3 cellular contexts compared by ENCODE assay signal in the genomic region with DNA sequence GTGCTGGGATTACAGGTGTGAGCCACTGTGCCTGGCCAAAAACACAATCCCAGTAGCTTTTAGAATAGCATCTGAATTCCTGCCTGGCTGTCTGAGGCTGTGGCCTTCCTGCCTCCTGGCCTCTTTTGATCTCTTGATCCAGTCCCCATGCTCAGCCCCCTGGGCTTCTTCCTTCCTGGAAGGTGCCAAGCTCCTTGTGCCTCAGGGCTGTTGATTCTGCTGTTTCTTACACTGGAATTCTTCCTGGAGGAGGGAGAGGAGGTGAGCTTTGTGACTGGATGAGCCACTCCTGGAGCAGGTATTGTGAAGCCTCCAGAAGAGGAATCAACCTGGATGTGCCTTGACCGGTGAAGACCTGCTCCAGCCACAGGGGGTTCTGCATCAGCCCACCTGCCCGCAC.
"Had no signal": no experiment of that assay in that cellular context is flagged by ENCODE, and none has a peak within 500 bp of the region (broad histone marks: within the 10 kb centered on the region; RNA-seq: fewer than 3 reads in every experiment).

No MANE protein-coding gene starts in this region.

- DNase-seq: GDM1, GF-D8 had no signal

- ATAC-seq: GM12878 had no signal

- H3K4me3 ChIP-seq: GM12878 had no signal
